ENCODE assay signal across 8 cellular contexts in genomic region chr19:3556978-3557460, GRCh38. TPM values are rescaled to one million over a fixed set of nuclear protein-coding genes. Genes with fewer than 3 reads are reported as not detected.
A peak's percentile ranks its signal among the peaks of the same experiment; 100 is the strongest.
DNase-seq lines count a peak whose midpoint lies in the region; ATAC-seq and TF ChIP-seq lines count a peak whose summit lies in the region.

No MANE protein-coding gene starts in this region.

- H3K18ac ChIP-seq in IMR-90 (ENCODE audit: low read depth, low read length): no peak overlapping the region

- peak overlapping the region; percentile 95 for H3K4me3 ChIP-seq in IMR-90 (ENCODE audit: insufficient read depth, low read depth, low read length)
- peak overlapping the region; percentile 75 to 94 for H3K4me3 ChIP-seq in stomach smooth muscle (ENCODE audit: low read length in 2 of 2)

- intact Hi-C loops in IMR-90 (cut with micrococcal nuclease): no loop called here

- BruUV-seq in IMR-90 (replicated peaks; lab: Mats Ljungman, UMichigan): no TSS peak

- H3K9me1 ChIP-seq in IMR-90 (ENCODE audit: insufficient read depth, low read length): 0 out of 2 replicates have a peak, but pooled peaks cover 4% of the 10 kb centered on the region

- H2BK120ac ChIP-seq in IMR-90 (ENCODE audit: low read depth, low read length): no peak overlapping the region

- H3K4me1 ChIP-seq in IMR-90 (ENCODE audit: control insufficient read depth, insufficient read depth, low read length): peaks cover 16% of the 10 kb centered on the region
- H3K4me1 ChIP-seq in stomach smooth muscle (ENCODE audit: control insufficient read depth, insufficient read depth, low read length): peaks cover 26% of the 10 kb centered on the region

- H3K27ac Mint-ChIP-seq in naive B cell: peak overlapping the region in 5 of 6 donors; percentile 5 to 97 (median 70)

- H2BK20ac ChIP-seq in IMR-90 (ENCODE audit: low read depth, low read length): no peak overlapping the region

- POLR2A ChIA-PET in IMR-90 (lab: Charles Lee; ENCODE audit: unreplicated experiment): no interaction called here

- WGBS in IMR-90 (ENCODE audit: extremely low coverage in 2 of 2, insufficient read length in 1 of 2), 2 experiments: 0% methylated on average over 23 of the region's 60 CpGs; no CpG with 5 or more reads in 1 of the 2 experiments

- dilution Hi-C loops in IMR-90 (cut with HindIII; ENCODE audit: low sequenced_read_pairs, unreplicated experiment): no loop called here

- peak overlapping the region; percentile 99 for H2AK9ac ChIP-seq in IMR-90 (replicated peaks; ENCODE audit: low read depth, low read length, poor library complexity)

- no peak overlapping the region for H4K5ac ChIP-seq in IMR-90 (ENCODE audit: low read depth, low read length)

- H3K36me3 Mint-ChIP-seq in naive B cell: no peaks in the 10 kb centered on the region

- H3K14ac ChIP-seq in IMR-90 (replicated peaks; ENCODE audit: low read depth, low read length): peak overlapping the region; percentile 89

- no peak; the same call in 1 of the 2 replicates for TF ChIP-seq CTCF in IMR-90 (conservative IDR thresholded peaks at IDR 0.05; ENCODE audit: low read depth, low read length)

- H3K9me3 ChIP-seq in IMR-90 (ENCODE audit: control insufficient read depth, insufficient read depth, low read length) (no peaks in the 10 kb centered on the region), stomach smooth muscle (ENCODE audit: control insufficient read depth in 2 of 2, low read length in 2 of 2) (no peaks in the 10 kb centered on the region)

- no peaks in the 10 kb centered on the region for H3K9me3 Mint-ChIP-seq in naive B cell

- no peak overlapping the region for H4K91ac ChIP-seq in IMR-90 (ENCODE audit: insufficient read depth, low read depth, low read length)

- peak overlapping the region; percentile 75 for H2AFZ ChIP-seq in IMR-90 (replicated peaks; ENCODE audit: low read length, poor library complexity)

- peak overlapping the region; percentile 96 for H3K23ac ChIP-seq in IMR-90 (ENCODE audit: low read depth, low read length)

- H4K20me1 ChIP-seq in IMR-90 (ENCODE audit: insufficient read depth, low read length): peaks cover 24% of the 10 kb centered on the region

- no peaks in the 10 kb centered on the region for H3K36me3 ChIP-seq in IMR-90 (ENCODE audit: control insufficient read depth, insufficient read depth, low read length)
- H3K36me3 ChIP-seq in stomach smooth muscle (ENCODE audit: control insufficient read depth in 2 of 2, insufficient read depth in 2 of 2, low read length in 2 of 2): no peaks in the 10 kb centered on the region

- ATAC-seq in GM19397 (IDR thresholded peaks at IDR 0.05; ENCODE audit: unreplicated experiment): peak; percentile 37
- peak; percentile 21 for ATAC-seq in IMR-90 (ENCODE audit: low read depth)
- ATAC-seq in naive B cell (ENCODE audit: low read depth in 2 of 2): peak; percentile 34

- H3K79me1 ChIP-seq in IMR-90 (ENCODE audit: low read depth in 1 of 2, low read length in 2 of 2): peaks cover 29 to 46% of the 10 kb centered on the region in 2 experiments

- peaks cover 36 to 53% (median 39%) of the 10 kb centered on the region in 3 donors for H3K4me1 Mint-ChIP-seq in naive B cell

- CTCF ChIA-PET in IMR-90 (lab: Yijun Ruan, JAX): no interaction called here

- peak overlapping the region; percentile 25 for H2BK5ac ChIP-seq in IMR-90 (ENCODE audit: low read depth, low read length, poor library complexity, severe bottlenecking)

- no peak; the same call in none of the 2 replicates for TF ChIP-seq RAD21 in IMR-90 (IDR thresholded peaks at IDR 0.05; ENCODE audit: low read length)

- peak overlapping the region; percentile 84 for H3K9ac ChIP-seq in IMR-90 (ENCODE audit: low read depth, low read length)
- peak overlapping the region; percentile 71 to 76 for H3K9ac ChIP-seq in stomach smooth muscle (ENCODE audit: low read length in 2 of 2)

- H3K56ac ChIP-seq in IMR-90 (ENCODE audit: extremely low read depth, insufficient read depth, low read length): no peak overlapping the region; the same call in 1 of the 2 replicates

- H3K27ac ChIP-seq in IMR-90 (ENCODE audit: insufficient read depth, low read length) (peak overlapping the region; percentile 60; the same call in 1 of the 2 replicates), stomach smooth muscle (ENCODE audit: low read length) (peak overlapping the region; percentile 49)

- in situ Hi-C loops in IMR-90 (cut with MboI; ENCODE audit: low sequenced_read_pairs): no loop called here

- H3K4me3 Mint-ChIP-seq in naive B cell: peak overlapping the region; percentile 86 to 99 (median 93)

- no peak overlapping the region for H2BK15ac ChIP-seq in IMR-90 (ENCODE audit: low read depth, low read length)

- H4K8ac ChIP-seq in IMR-90 (ENCODE audit: low read depth in 2 of 2, low read length in 2 of 2): peak overlapping the region in 1 of 2 experiments; percentile 62; a peak in 1 of 4 replicates

- TF ChIP-seq POLR2A in IMR-90 (IDR thresholded peaks at IDR 0.05; ENCODE audit: low read depth, low read length): no peak

- H3K27me3 ChIP-seq in IMR-90 (ENCODE audit: control insufficient read depth, insufficient read depth, low read length) (no peaks in the 10 kb centered on the region), stomach smooth muscle (ENCODE audit: control insufficient read depth in 1 of 2, insufficient read depth in 2 of 2, low read length in 2 of 2) (no peaks in the 10 kb centered on the region)

- peak overlapping the region; percentile 83 for H3K4ac ChIP-seq in IMR-90 (ENCODE audit: low read depth, low read length)

- H2AK5ac ChIP-seq in IMR-90 (ENCODE audit: low read depth, low read length): peak overlapping the region; percentile 74

- H3K4me2 ChIP-seq in IMR-90 (ENCODE audit: low read depth, low read length): peak overlapping the region; percentile 84

- no peaks in the 10 kb centered on the region for H3K27me3 Mint-ChIP-seq in naive B cell

- DNase-seq in AG20443 (ENCODE audit: low spot score) (peak; percentile 72), IMR-90 (peak; percentile 35), naive B cell (peak; percentile 49), AML-193 (lab: John Stamatoyannopoulos, UW) (no peak)
- peak; percentile 71 for DNase-seq in activated CD4-positive, alpha-beta T cell treated with anti-CD3 and anti-CD28 coated beads, Interleukin-2, amount 50 U/mL, for 1 hour
- DNase-seq in effector CD4-positive, alpha-beta T cell: peak; percentile 70

TF ChIP-seq in IMR-90, 13 proteins besides CTCF, POLR2A, EP300 and RAD21:
- TF ChIP-seq NFE2L2 (IDR thresholded peaks at IDR 0.05; ENCODE audit: low read depth, low read length) (no peak), FOS (IDR thresholded peaks at IDR 0.05; ENCODE audit: low read depth, low read length) (0 out of 2 replicates have a peak, but pooled peaks have one; percentile 36)

RNA-seq across cellular contexts. Expression of gene MFSD12, which starts 0.4 kb away (rescaled TPM):
- total RNA-seq in IMR-90 (2012; rRNA removed): 20.4 and 25.0 TPM in 2 replicates
- polyA plus RNA-seq in IMR-90 (2012; rRNA removed) (77.2 and 85.1 TPM in 2 replicates), naive B cell (ENCODE audit: low read depth in 6 of 6) (10 to 100 TPM; 19.1 to 37.6 (median 26.7) TPM)
- 78.7 and 92.2 TPM in 2 replicates for polyA plus RNA-seq in IMR-90 (2012; cell fraction: cytosol; rRNA removed)
- 159 and 406 TPM in 2 replicates for polyA plus RNA-seq in IMR-90 (2012; cell fraction: nucleus; rRNA removed; ENCODE audit: low replicate concordance)

RNA-seq across cellular contexts. Expression of gene HMG20B, which starts 15.7 kb away (rescaled TPM):
- 57.5 and 59.4 TPM in 2 replicates for total RNA-seq in IMR-90 (2012; rRNA removed)
- polyA plus RNA-seq in IMR-90 (2012; rRNA removed) (63.8 and 76.9 TPM in 2 replicates), naive B cell (ENCODE audit: low read depth in 6 of 6) (10 to 100 TPM; 36.4 to 46.9 (median 44.3) TPM)
- 51.1 and 68.0 TPM in 2 replicates for polyA plus RNA-seq in IMR-90 (2012; cell fraction: cytosol; rRNA removed)
- 196 and 342 TPM in 2 replicates for polyA plus RNA-seq in IMR-90 (2012; cell fraction: nucleus; rRNA removed; ENCODE audit: low replicate concordance)

RNA-seq across cellular contexts. Expression of gene TEKTIP1, which starts 18.0 kb away (rescaled TPM):
- total RNA-seq in IMR-90 (2012; rRNA removed): not detected in 2 replicates
- not detected in 2 replicates for polyA plus RNA-seq in IMR-90 (2012; rRNA removed)
- polyA plus RNA-seq in IMR-90 (2012; cell fraction: cytosol; rRNA removed): not detected in 2 replicates
- 0.36 and 0.60 TPM in 2 replicates for polyA plus RNA-seq in IMR-90 (2012; cell fraction: nucleus; rRNA removed; ENCODE audit: low replicate concordance)
- polyA plus RNA-seq in naive B cell (ENCODE audit: low read depth in 6 of 6): under 1 TPM in 1 of 6 donors, not detected in 5; 0.56 TPM

RNA-seq across cellular contexts. Expression of gene GIPC3, which starts 28.3 kb away (rescaled TPM):
- under 0.01 TPM in 2 replicates for total RNA-seq in IMR-90 (2012; rRNA removed)
- polyA plus RNA-seq in IMR-90 (2012; rRNA removed) (0.36 and 0.42 TPM in 2 replicates), naive B cell (ENCODE audit: low read depth in 6 of 6) (1 to 10 TPM in 1 of 6 donors, under 1 TPM in 4, not detected in 1; 0.06 to 1.0 (median 0.21) TPM)
- polyA plus RNA-seq in IMR-90 (2012; cell fraction: cytosol; rRNA removed): 0.15 and 0.29 TPM in 2 replicates
- 2.3 and 2.5 TPM in 2 replicates for polyA plus RNA-seq in IMR-90 (2012; cell fraction: nucleus; rRNA removed; ENCODE audit: low replicate concordance)

RNA-seq across cellular contexts. Expression of gene TBXA2R, which starts 49.7 kb away (rescaled TPM):
- 0.28 and 0.36 TPM in 2 replicates for total RNA-seq in IMR-90 (2012; rRNA removed)
- 2.3 and 3.6 TPM in 2 replicates for polyA plus RNA-seq in IMR-90 (2012; rRNA removed)
- 2.4 and 4.4 TPM in 2 replicates for polyA plus RNA-seq in IMR-90 (2012; cell fraction: cytosol; rRNA removed)
- 1.2 and 4.5 TPM in 2 replicates for polyA plus RNA-seq in IMR-90 (2012; cell fraction: nucleus; rRNA removed; ENCODE audit: low replicate concordance)
- 10 to 100 TPM; 15.9 to 32.5 (median 22.7) TPM for polyA plus RNA-seq in naive B cell (ENCODE audit: low read depth in 6 of 6)

Comparison
In these comparisons a context has a peak if more than half of its experiments do, and no peak if none do; other contexts are left out.
1. DNase-seq: peak in AG20443 (single experiment), IMR-90 (single experiment), activated CD4-positive, alpha-beta T cell treated with anti-CD3 and anti-CD28 coated beads, Interleukin-2, amount 50 U/mL, for 1 hour (single experiment), effector CD4-positive, alpha-beta T cell (single experiment) and naive B cell (single experiment); none in AML-193 (0 of 2).
2. Peak in every context shown above with its lines, with median percentiles within 50 percentile points of each other: ATAC-seq.